27 cellular contexts compared by ENCODE assay signal in genomic region chr6:93293399-93294271, GRCh38.
A peak's percentile ranks its signal among the peaks of the same experiment; 100 is the strongest.
DNase-seq lines count a peak whose midpoint lies in the region; ATAC-seq and TF ChIP-seq lines count a peak whose summit lies in the region.
"Had no signal": no experiment of that assay in that cellular context is flagged by ENCODE, and none has a peak within 500 bp of the region (broad histone marks: within the 10 kb centered on the region; RNA-seq: fewer than 3 reads in every experiment).

No MANE protein-coding gene starts in this region.

- no peaks in the 10 kb centered on the region for H3K9me2 ChIP-seq in SK-N-SH

- no peak overlapping the region for H3K27ac ChIP-seq in SK-N-SH (ENCODE audit: low read depth in 2 of 2, low read length in 1 of 2)
- H3K27ac ChIP-seq: breast epithelium, epithelial cell of prostate, stomach, thyroid gland had no signal

- H3K9me3 ChIP-seq in SK-N-SH = no peaks in the 10 kb centered on the region
- H3K9me3 ChIP-seq: breast epithelium, stomach, thyroid gland had no signal

- no peak for TF ChIP-seq CTCF in SK-N-SH (IDR thresholded peaks at IDR 0.05)

- no peak overlapping the region for H3K9ac ChIP-seq in SK-N-SH

- H3K36me3 ChIP-seq in SK-N-SH (replicated peaks in 1 of 2; ENCODE audit: control insufficient read depth in 1 of 2, insufficient read depth in 2 of 2, low read length in 1 of 2) = no peaks in the 10 kb centered on the region
- H3K36me3 ChIP-seq: breast epithelium, stomach, thyroid gland had no signal

- DNase-seq in SK-N-SH = no peak
- DNase-seq in NCI-H2081 (lab: John Stamatoyannopoulos, UW) = peak; percentile 68 to 92
- peak; percentile 92 for DNase-seq in NCI-H774 (lab: John Stamatoyannopoulos, UW)
- no peak for DNase-seq in anterior cingulate cortex (lab: John Stamatoyannopoulos, UW)
- DNase-seq: activated CD4-positive, alpha-beta memory T cell treated with anti-CD3 and anti-CD28 coated beads, Interleukin-2, amount 10 ng/mL, durations not matched to agents 7 days and 5 days; activated CD4-positive, CD25-positive, alpha-beta regulatory T cell treated with anti-CD3 and anti-CD28 coated beads, Interleukin-2, amount 50 U/mL, for 72 hours; amygdala; CD8-positive, alpha-beta memory T cell; DMS79 treated with DMSO at 0.1 percent for 48 hours; effector CD4-positive, alpha-beta T cell; H9; left ventricle myocardium superior; naive B cell; NCI-H1694 treated with DMSO at 0.1 percent for 48 hours; nucleus accumbens; small intestine; stimulated activated CD4-positive, alpha-beta T cell treated with anti-CD3 and anti-CD28 coated beads, Interleukin-1b, Interleukin-23, amount 100 ng/mL, for 48 hours; stimulated activated CD8-positive, alpha-beta memory T cell treated with anti-CD3 and anti-CD28 coated beads, Interleukin-4, amount 100 ng/mL, for 48 hours; stomach; thyroid gland had no signal

- no peak for TF ChIP-seq RAD21 in SK-N-SH (IDR thresholded peaks at IDR 0.05; ENCODE audit: low read length)

- no peaks in the 10 kb centered on the region for H3F3A ChIP-seq in SK-N-SH (replicated peaks; ENCODE audit: insufficient read depth)

- 0 out of 2 replicates have a peak overlapping the region, but pooled peaks have one; percentile 11 for H2AFZ ChIP-seq in SK-N-SH (ENCODE audit: low read depth)

- H3K27me3 ChIP-seq in SK-N-SH (ENCODE audit: insufficient read depth) = no peaks in the 10 kb centered on the region
- H3K27me3 ChIP-seq: breast epithelium, stomach, thyroid gland had no signal

- no peak for TF ChIP-seq EP300 in SK-N-SH (IDR thresholded peaks at IDR 0.05; ENCODE audit: borderline replicate concordance in 1 of 2, low read depth in 1 of 2, low read length in 1 of 2)

- WGBS in SK-N-SH (ENCODE audit: low lambda C conversion rate) = 8% methylated on average over 10 of the region's 10 CpGs

- POLR2A ChIA-PET in SK-N-SH (lab: Yijun Ruan, JAX) = no interaction called here

- H3K4me3 ChIP-seq in SK-N-SH (ENCODE audit: low read depth in 2 of 2, low read length in 1 of 2) = no peak overlapping the region
- H3K4me3 ChIP-seq: breast epithelium, stomach, thyroid gland had no signal

- H3K79me2 ChIP-seq in SK-N-SH (ENCODE audit: insufficient read depth) = no peaks in the 10 kb centered on the region

- CTCF ChIA-PET in SK-N-SH (lab: Yijun Ruan, JAX) = interaction anchor here (0.8 kb wide), 1 partner anchor 363 kb away, joined by 3 read pairs; no protein-coding TSS in a partner anchor

- no peaks in the 10 kb centered on the region for H3K4me1 ChIP-seq in SK-N-SH (ENCODE audit: control insufficient read depth in 1 of 2, insufficient read depth in 2 of 2, low read depth in 1 of 2, low read length in 1 of 2)
- H3K4me1 ChIP-seq: breast epithelium, stomach, thyroid gland had no signal

- no peak overlapping the region for H3K4me2 ChIP-seq in SK-N-SH

- H4K20me1 ChIP-seq in SK-N-SH (ENCODE audit: insufficient read depth) = no peaks in the 10 kb centered on the region

- ATAC-seq in SK-N-SH treated with all-trans-retinoic acid at 6 μM for 48 hours (no peak), GM19023 (IDR thresholded peaks at IDR 0.05; ENCODE audit: unreplicated experiment) (no peak), HG02623 (IDR thresholded peaks at IDR 0.05; ENCODE audit: unreplicated experiment) (no peak), HG02970 (IDR thresholded peaks at IDR 0.05; ENCODE audit: low FRiP score, unreplicated experiment) (no peak)
- ATAC-seq: activated T-helper 17 cell treated with anti-CD3 and anti-CD28 coated beads, Interleukin-2, amount 50 U/mL, for 72 hours; left ventricle myocardium superior had no signal

TF ChIP-seq in SK-N-SH, 30 proteins besides CTCF, POLR2A, EP300 and RAD21 (continues in another document):
- TF ChIP-seq SIN3A (IDR thresholded peaks at IDR 0.05; ENCODE audit: borderline replicate concordance, low read depth, low read length) (no peak), NFIC (IDR thresholded peaks at IDR 0.05; ENCODE audit: borderline replicate concordance) (no peak), GATA2 (CRISPR knock-in tag; IDR thresholded peaks at IDR 0.05) (no peak), NRF1 (IDR thresholded peaks at IDR 0.05; ENCODE audit: low read depth, low read length) (no peak), POLR2AphosphoS5 (IDR thresholded peaks at IDR 0.05; ENCODE audit: low read depth, low read length) (no peak), CHD2 (IDR thresholded peaks at IDR 0.05; ENCODE audit: low read length, partially characterized antibody) (no peak), SMC3 (IDR thresholded peaks at IDR 0.05; ENCODE audit: low read depth, low read length) (no peak), IRF3 (IDR thresholded peaks at IDR 0.05; ENCODE audit: low read depth, low read length) (no peak), PBX3 (IDR thresholded peaks at IDR 0.05) (no peak), MEF2A (IDR thresholded peaks at IDR 0.05; ENCODE audit: borderline replicate concordance, low read depth) (no peak), GABPA (IDR thresholded peaks at IDR 0.05; ENCODE audit: low read depth) (no peak), TEAD4 (IDR thresholded peaks at IDR 0.05; ENCODE audit: borderline replicate concordance, insufficient read depth) (no peak), RFX5 (IDR thresholded peaks at IDR 0.05; ENCODE audit: low read length) (no peak)

TF ChIP-seq in SK-N-SH treated with all-trans-retinoic acid at 6 μM for 48 hours, 23 proteins besides CTCF, POLR2A, EP300 and RAD21 (continues in another document):
- TF ChIP-seq TSHZ2 (CRISPR knock-in tag; IDR thresholded peaks at IDR 0.05) (no peak), CSDC2 (CRISPR knock-in tag; IDR thresholded peaks at IDR 0.05) (no peak), TOX (CRISPR knock-in tag; IDR thresholded peaks at IDR 0.05; ENCODE audit: borderline replicate concordance) (no peak), ZFP30 (CRISPR knock-in tag; IDR thresholded peaks at IDR 0.05) (no peak), PPARA (CRISPR knock-in tag; IDR thresholded peaks at IDR 0.05; ENCODE audit: borderline replicate concordance) (no peak), POU6F1 (CRISPR knock-in tag; IDR thresholded peaks at IDR 0.05; ENCODE audit: borderline replicate concordance, low read depth) (no peak), ZFP3 (CRISPR knock-in tag; IDR thresholded peaks at IDR 0.05) (no peak), ESRRG (CRISPR knock-in tag; IDR thresholded peaks at IDR 0.05) (no peak), ISL1 (CRISPR knock-in tag; IDR thresholded peaks at IDR 0.05) (no peak), OSR1 (CRISPR knock-in tag; IDR thresholded peaks at IDR 0.05) (no peak), RARB (CRISPR knock-in tag; IDR thresholded peaks at IDR 0.05) (no peak), CREB5 (CRISPR knock-in tag; IDR thresholded peaks at IDR 0.05; ENCODE audit: low read depth) (no peak), SNAI2 (CRISPR knock-in tag; IDR thresholded peaks at IDR 0.05) (no peak), ZNF70 (CRISPR knock-in tag; IDR thresholded peaks at IDR 0.05) (no peak), GLIS3 (CRISPR knock-in tag; IDR thresholded peaks at IDR 0.05) (no peak)

Comparison
In these comparisons a context has a peak if more than half of its experiments do, and no peak if none do; other contexts are left out.
1. DNase-seq: peak in NCI-H2081 (2 of 2) and NCI-H774 (single experiment); none in SK-N-SH (single experiment) and anterior cingulate cortex (0 of 58).